In genomic region chr1:150596095-150596892, GRCh38 we compare ENCODE assay signal across 14 cellular contexts. TPM values are rescaled to one million over a fixed set of nuclear protein-coding genes. Genes with fewer than 3 reads are reported as not detected.
DNase-seq lines count a peak whose midpoint lies in the region; ATAC-seq, FAIRE-seq and TF ChIP-seq lines count a peak whose summit lies in the region.
"Had no signal": no experiment of that assay in that cellular context is flagged by ENCODE, and none has a peak within 500 bp of the region (broad histone marks: within the 10 kb centered on the region; RNA-seq: fewer than 3 reads in every experiment).

No MANE protein-coding gene starts in this region.

- CTCF ChIA-PET in activated CD4-positive, alpha-beta memory T cell treated with anti-CD3 and anti-CD28 coated beads, Interleukin-2, amount 10 ng/mL, durations not matched to agents 7 days and 5 days (lab: Charles Lee), result no interaction called here

- H3K4me1 Mint-ChIP-seq in activated CD4-positive, alpha-beta memory T cell treated with anti-CD3 and anti-CD28 coated beads, Interleukin-2, amount 10 ng/mL, durations not matched to agents 7 days and 5 days, result peaks cover 19% of the 10 kb centered on the region
- no peaks in the 10 kb centered on the region for H3K4me1 Mint-ChIP-seq in immature natural killer cell

- peaks cover 10% of the 10 kb centered on the region for H3K36me3 Mint-ChIP-seq in activated CD4-positive, alpha-beta memory T cell treated with anti-CD3 and anti-CD28 coated beads, Interleukin-2, amount 10 ng/mL, durations not matched to agents 7 days and 5 days (ENCODE audit: low read depth)
- peaks cover 0 to 17% (median 4%) of the 10 kb centered on the region in 3 donors for H3K36me3 Mint-ChIP-seq in immature natural killer cell

- TF ChIP-seq CTCF in kidney (IDR thresholded peaks at IDR 0.05; ENCODE audit: borderline replicate concordance, extremely low read depth, insufficient read depth), result no peak

- H3K27ac ChIP-seq in kidney (ENCODE audit: low read depth in 2 of 2, low read length in 2 of 2), result no peak overlapping the region
- H3K27ac ChIP-seq: parathyroid adenoma, upper lobe of left lung had no signal

- H3K9ac ChIP-seq in kidney (ENCODE audit: low read length in 2 of 2), result no peak overlapping the region
- H3K9ac ChIP-seq: parathyroid adenoma had no signal

- FAIRE-seq in kidney (lab: Jason Lieb, UNC), result no peak
- FAIRE-seq: GM12892 had no signal

- peak; percentile 64 for DNase-seq in AG08395 (ENCODE audit: low spot score)
- DNase-seq in HCEC 1CT, result peak; percentile 56
- no peak for DNase-seq in activated CD4-positive, alpha-beta memory T cell treated with anti-CD3 and anti-CD28 coated beads, Interleukin-2, amount 10 ng/mL, durations not matched to agents 7 days and 5 days
- no peak for DNase-seq in immature natural killer cell
- no peak for DNase-seq in pons (ENCODE audit: low spot score)
- no peak for DNase-seq in kidney
- DNase-seq in stimulated activated CD4-positive, alpha-beta T cell treated with anti-CD3 and anti-CD28 coated beads, Interleukin-1b, Interleukin-23, amount 100 ng/mL, for 48 hours, result no peak
- DNase-seq: activated CD8-positive, alpha-beta memory T cell treated with anti-CD3 and anti-CD28 coated beads, Interleukin-2, amount 50 U/mL, for 4 hours; NCI-H2107; upper lobe of left lung had no signal

- no peak for ATAC-seq in HG03469 (IDR thresholded peaks at IDR 0.05; ENCODE audit: unreplicated experiment)

- intact Hi-C loops in kidney (cut with DNase I), result no loop called here

- no peaks in the 10 kb centered on the region for H3K9me3 ChIP-seq in kidney (ENCODE audit: control insufficient read depth in 1 of 2, low read length in 2 of 2)
- H3K9me3 ChIP-seq: upper lobe of left lung had no signal

- H3K4me1 ChIP-seq in kidney (ENCODE audit: control insufficient read depth in 1 of 2, insufficient read depth in 1 of 2, low read depth in 1 of 2, low read length in 2 of 2), result no peaks in the 10 kb centered on the region
- H3K4me1 ChIP-seq: parathyroid adenoma, upper lobe of left lung had no signal

- POLR2A ChIA-PET in activated CD4-positive, alpha-beta memory T cell treated with anti-CD3 and anti-CD28 coated beads, Interleukin-2, amount 10 ng/mL, durations not matched to agents 7 days and 5 days (lab: Charles Lee), result interaction anchor here (1.2 to 2.0 kb wide), 5 partner anchors 16 to 35 kb away, joined by 4 to 7 read pairs (median 6); partner anchors contain the start of gene MCL1

- peak overlapping the region; percentile 70 for H3K27ac Mint-ChIP-seq in activated CD4-positive, alpha-beta memory T cell treated with anti-CD3 and anti-CD28 coated beads, Interleukin-2, amount 10 ng/mL, durations not matched to agents 7 days and 5 days
- peak overlapping the region; percentile 8 to 70 (median 26) for H3K27ac Mint-ChIP-seq in immature natural killer cell
- H3K27ac Mint-ChIP-seq: B cell had no signal

- no peaks in the 10 kb centered on the region for H3K27me3 Mint-ChIP-seq in activated CD4-positive, alpha-beta memory T cell treated with anti-CD3 and anti-CD28 coated beads, Interleukin-2, amount 10 ng/mL, durations not matched to agents 7 days and 5 days
- no peaks in the 10 kb centered on the region for H3K27me3 Mint-ChIP-seq in immature natural killer cell (ENCODE audit: low read depth in 3 of 3)
- H3K27me3 Mint-ChIP-seq: B cell had no signal

- H3K4me3 Mint-ChIP-seq in activated CD4-positive, alpha-beta memory T cell treated with anti-CD3 and anti-CD28 coated beads, Interleukin-2, amount 10 ng/mL, durations not matched to agents 7 days and 5 days, result no peak overlapping the region
- H3K4me3 Mint-ChIP-seq in immature natural killer cell, result no peak overlapping the region
- H3K4me3 Mint-ChIP-seq: B cell had no signal

- no peaks in the 10 kb centered on the region for H3K9me3 Mint-ChIP-seq in activated CD4-positive, alpha-beta memory T cell treated with anti-CD3 and anti-CD28 coated beads, Interleukin-2, amount 10 ng/mL, durations not matched to agents 7 days and 5 days
- H3K9me3 Mint-ChIP-seq in immature natural killer cell, result no peaks in the 10 kb centered on the region

- H3K4me3 ChIP-seq in kidney (ENCODE audit: low read length in 2 of 2), result no peak overlapping the region
- H3K4me3 ChIP-seq: upper lobe of left lung had no signal

- peaks cover 0 to 4% of the 10 kb centered on the region in 2 donors for H3K36me3 ChIP-seq in kidney (ENCODE audit: control insufficient read depth in 1 of 2, insufficient read depth in 2 of 2, low read length in 2 of 2)

RNA-seq across cellular contexts. Expression of gene MCL1, which starts 16.9 kb away (rescaled TPM):
- total RNA-seq in activated CD4-positive, alpha-beta memory T cell treated with anti-CD3 and anti-CD28 coated beads, Interleukin-2, amount 10 ng/mL, durations not matched to agents 7 days and 5 days, result 100 to 1,000 TPM; 470 to 472 TPM
- 100 to 1,000 TPM in 1 of 3 donors, 10 to 100 TPM in 2; 44.2 to 113 (median 73.0) TPM for polyA plus RNA-seq in immature natural killer cell
- total RNA-seq in kidney, result 253 TPM
- 79.5 TPM for polyA plus RNA-seq in kidney (ENCODE audit: insufficient read depth, low read depth, low replicate concordance)

RNA-seq across cellular contexts. Expression of gene ENSA, which starts 33.1 kb away (rescaled TPM):
- 100 to 1,000 TPM; 221 to 223 TPM for total RNA-seq in activated CD4-positive, alpha-beta memory T cell treated with anti-CD3 and anti-CD28 coated beads, Interleukin-2, amount 10 ng/mL, durations not matched to agents 7 days and 5 days
- polyA plus RNA-seq in immature natural killer cell, result 10 to 100 TPM; 52.2 to 97.5 (median 82.3) TPM
- 193 TPM for total RNA-seq in kidney
- 172 TPM for polyA plus RNA-seq in kidney (ENCODE audit: insufficient read depth, low read depth, low replicate concordance)

RNA-seq across cellular contexts. Expression of gene ADAMTSL4, which starts 47.1 kb away (rescaled TPM):
- 1 to 10 TPM; 1.4 to 1.6 TPM for total RNA-seq in activated CD4-positive, alpha-beta memory T cell treated with anti-CD3 and anti-CD28 coated beads, Interleukin-2, amount 10 ng/mL, durations not matched to agents 7 days and 5 days
- polyA plus RNA-seq in immature natural killer cell, result not detected
- 20.0 TPM for total RNA-seq in kidney
- polyA plus RNA-seq in kidney (ENCODE audit: insufficient read depth, low read depth, low replicate concordance), result 6.9 TPM
- total RNA-seq: B cell had no signal

Comparison
In these comparisons a context has a peak if more than half of its experiments do, and no peak if none do; other contexts are left out.
1. DNase-seq: peak in AG08395 (single experiment) and HCEC 1CT (single experiment); none in activated CD4-positive, alpha-beta memory T cell treated with anti-CD3 and anti-CD28 coated beads, Interleukin-2, amount 10 ng/mL, durations not matched to agents 7 days and 5 days (single experiment), immature natural killer cell (0 of 3), pons (single experiment), kidney (single experiment) and stimulated activated CD4-positive, alpha-beta T cell treated with anti-CD3 and anti-CD28 coated beads, Interleukin-1b, Interleukin-23, amount 100 ng/mL, for 48 hours (single experiment).